In the genomic region with DNA sequence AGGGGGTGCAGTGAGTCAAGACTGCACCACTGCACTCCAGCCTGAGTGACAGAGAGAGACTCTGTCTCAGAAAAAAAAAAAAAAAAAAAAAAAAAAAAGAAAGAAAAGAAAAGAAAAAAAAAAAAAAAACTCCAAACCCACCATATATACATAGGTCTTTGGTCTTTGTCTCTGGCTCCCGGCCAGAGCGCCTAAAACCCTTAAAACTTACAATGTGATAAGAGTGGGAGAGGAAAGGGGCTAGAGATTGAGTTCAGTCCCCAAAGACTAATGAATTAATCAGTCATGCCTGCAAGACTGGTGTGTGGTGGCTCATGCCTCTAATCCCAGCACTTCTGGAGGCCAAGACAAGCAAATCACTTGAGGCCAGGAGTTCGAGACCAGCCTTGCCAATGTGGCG, we compare ENCODE assay signal across 25 cellular contexts.
"Had no signal": no experiment of that assay in that cellular context is flagged by ENCODE, and none has a peak within 500 bp of the region (broad histone marks: within the 10 kb centered on the region; RNA-seq: fewer than 3 reads in every experiment).

No MANE protein-coding gene starts in this region.

- H3K9me3 Mint-ChIP-seq: dendritic cell treated with granulocyte-macrophage colony-stimulating factor and Interleukin-4, amounts not matched to agents 40 ng/mL and 50 ng/mL, for 4 days; effector memory CD8-positive, alpha-beta T cell had no signal

- H3K4me3 ChIP-seq: colonic mucosa, coronary artery, dorsolateral prefrontal cortex, esophagus muscularis mucosa, esophagus squamous epithelium, gastrocnemius medialis, gastroesophageal sphincter, heart left ventricle, heart right ventricle, hepatocyte had no signal

- H3K4me3 Mint-ChIP-seq: dendritic cell treated with granulocyte-macrophage colony-stimulating factor and Interleukin-4, amounts not matched to agents 40 ng/mL and 50 ng/mL, for 4 days; effector memory CD8-positive, alpha-beta T cell; endodermal cell had no signal

- DNase-seq: colonic mucosa; cortex of kidney; dermis blood vessel endothelial cell; dorsolateral prefrontal cortex; effector CD4-positive, alpha-beta T cell; effector CD8-positive, alpha-beta T cell; effector memory CD4-positive, alpha-beta T cell; effector memory CD8-positive, alpha-beta T cell; endodermal cell; erythroblast; esophagus squamous epithelium; foreskin keratinocyte; foreskin melanocyte; gastrocnemius medialis; glutamatergic neuron; head of caudate nucleus; heart left ventricle; heart right ventricle had no signal

- ATAC-seq: effector memory CD8-positive, alpha-beta T cell; esophagus mucosa; foreskin keratinocyte; gastrocnemius medialis; gastroesophageal sphincter; heart left ventricle; heart right ventricle had no signal

- H3K27me3 ChIP-seq: esophagus muscularis mucosa, esophagus squamous epithelium, foreskin keratinocyte, hepatocyte had no signal

- H3K27ac Mint-ChIP-seq: dendritic cell treated with granulocyte-macrophage colony-stimulating factor and Interleukin-4, amounts not matched to agents 40 ng/mL and 50 ng/mL, for 4 days; effector memory CD8-positive, alpha-beta T cell; endodermal cell had no signal

- H3K36me3 ChIP-seq: colonic mucosa, esophagus muscularis mucosa, esophagus squamous epithelium, gastrocnemius medialis, gastroesophageal sphincter, heart left ventricle, heart right ventricle had no signal

- H3K27ac ChIP-seq: colonic mucosa, coronary artery, dorsolateral prefrontal cortex, epithelial cell of prostate, esophagus muscularis mucosa, esophagus squamous epithelium, foreskin keratinocyte, gastrocnemius medialis, gastroesophageal sphincter, heart left ventricle, heart right ventricle, hepatocyte had no signal

- H3K9me3 ChIP-seq: colonic mucosa, esophagus muscularis mucosa, esophagus squamous epithelium, gastrocnemius medialis, gastroesophageal sphincter, heart left ventricle, heart right ventricle had no signal

- H3K4me1 ChIP-seq: colonic mucosa, esophagus muscularis mucosa, foreskin keratinocyte, gastrocnemius medialis, gastroesophageal sphincter had no signal
